8 cellular contexts compared by ENCODE assay signal in genomic region chr11:125593113-125593761, GRCh38. TPM values are rescaled to one million over a fixed set of nuclear protein-coding genes. Genes with fewer than 3 reads are reported as not detected.
DNase-seq lines count a peak whose midpoint lies in the region.

No MANE protein-coding gene starts in this region.

- H3K9me3 ChIP-seq in MG63 (no peaks in the 10 kb centered on the region), adipocyte (ENCODE audit: control insufficient read depth, low read length) (no peaks in the 10 kb centered on the region)

- H3K27me3 ChIP-seq in MG63 = no peaks in the 10 kb centered on the region
- H3K27me3 ChIP-seq in adipocyte (replicated peaks; ENCODE audit: control insufficient read depth, insufficient read depth, low read length) = no peaks in the 10 kb centered on the region

- H3K9ac ChIP-seq in adipocyte (ENCODE audit: low read length) = peak overlapping the region; percentile 99

- DNase-seq in SIG-M5 treated with dmso at 0.1 percent for 504 hours (lab: John Stamatoyannopoulos, UW; ENCODE audit: unreplicated experiment) (peak; percentile 31), SIG-M5 (lab: John Stamatoyannopoulos, UW) (no peak), MG63 (peak; percentile 42), adipocyte (ENCODE audit: low read depth) (peak; percentile 67), iPS DF 19.7 (ENCODE audit: low read depth, low spot score) (peak; percentile 17), KG1 (lab: John Stamatoyannopoulos, UW) (no peak), NCI-H345 (lab: John Stamatoyannopoulos, UW) (no peak)

- H3K27ac ChIP-seq in skin epidermis = peak overlapping the region in 20 of 21 experiments; percentile 39 to 99 (median 87)

- H3K36me3 ChIP-seq in MG63 = peaks cover 38% of the 10 kb centered on the region
- H3K36me3 ChIP-seq in adipocyte (ENCODE audit: control insufficient read depth, insufficient read depth, low read length, severe bottlenecking) = peaks cover 15% of the 10 kb centered on the region

- H3K4me1 ChIP-seq in adipocyte (ENCODE audit: control insufficient read depth, insufficient read depth, low read length) = peaks cover 13% of the 10 kb centered on the region

- H3K4me3 ChIP-seq in MG63 (peak overlapping the region; percentile 96), adipocyte (ENCODE audit: low read length) (peak overlapping the region; percentile 100), skin epidermis (peak overlapping the region; percentile 62 to 97 (median 76))

RNA-seq across cellular contexts. Expression of gene STT3A, which starts 0.6 kb away (rescaled TPM):
- total RNA-seq in MG63 (2014; rRNA removed; shearing (Covaris generic); ENCODE audit: low replicate concordance) = 107 and 125 TPM in 2 replicates

RNA-seq across cellular contexts. Expression of gene EI24, which starts 24.0 kb away (rescaled TPM):
- 24.1 and 36.1 TPM in 2 replicates for total RNA-seq in MG63 (2014; rRNA removed; shearing (Covaris generic); ENCODE audit: low replicate concordance)

RNA-seq across cellular contexts. Expression of gene CHEK1, which starts 31.7 kb away (rescaled TPM):
- 44.2 and 107 TPM in 2 replicates for total RNA-seq in MG63 (2014; rRNA removed; shearing (Covaris generic); ENCODE audit: low replicate concordance)

Comparison
In these comparisons a context has a peak if more than half of its experiments do, and no peak if none do; other contexts are left out.
1. DNase-seq: peak in SIG-M5 treated with dmso at 0.1 percent for 504 hours (single experiment), MG63 (single experiment), adipocyte (single experiment) and iPS DF 19.7 (single experiment); none in SIG-M5 (single experiment), KG1 (single experiment) and NCI-H345 (single experiment).
2. Peak in every context shown above with its lines, with median percentiles within 50 percentile points of each other: H3K4me3 ChIP-seq.